15 cellular contexts compared by ENCODE assay signal in the genomic region with DNA sequence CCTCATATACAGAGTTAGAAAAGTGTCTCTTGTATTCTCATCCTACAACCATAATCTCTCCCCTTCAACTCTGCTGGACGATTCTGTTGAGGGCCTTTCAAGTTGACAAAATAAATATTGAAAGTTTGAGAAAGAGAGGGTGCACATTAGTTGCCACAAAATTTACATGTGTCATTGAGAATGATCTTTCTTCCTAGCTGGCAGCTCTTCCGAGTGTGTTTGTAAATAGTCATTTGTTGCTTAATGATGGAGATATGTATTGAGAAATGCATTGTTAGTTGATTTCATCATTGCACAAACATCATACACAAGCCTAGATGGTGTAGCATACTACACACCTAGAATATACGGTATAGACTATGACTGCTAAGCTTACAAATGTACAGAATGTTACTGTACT.
DNase-seq lines count a peak whose midpoint lies in the region; ATAC-seq and TF ChIP-seq lines count a peak whose summit lies in the region.
"Had no signal": no experiment of that assay in that cellular context is flagged by ENCODE, and none has a peak within 500 bp of the region (broad histone marks: within the 10 kb centered on the region; RNA-seq: fewer than 3 reads in every experiment).

No MANE protein-coding gene starts in this region.

- no peaks in the 10 kb centered on the region for H3K36me3 ChIP-seq in OCI-LY3 (replicated peaks; ENCODE audit: low read depth, low read length)

- H3K27ac ChIP-seq in OCI-LY3 (ENCODE audit: low read length): 0 out of 2 replicates have a peak overlapping the region, but pooled peaks have one; percentile 32

- peaks cover 0 to 7% (median 0%) of the 10 kb centered on the region in 3 donors for H3K9me3 Mint-ChIP-seq in T-cell
- H3K9me3 Mint-ChIP-seq: stimulated activated naive CD8-positive, alpha-beta T cell treated with anti-CD3 and anti-CD28 coated beads, Interleukin-15, amount 100 ng/mL, for 72 hours had no signal

- no peaks in the 10 kb centered on the region for H3K27me3 ChIP-seq in OCI-LY3 (ENCODE audit: low read depth, low read length)

- no peak overlapping the region for H3K4me3 ChIP-seq in OCI-LY3 (ENCODE audit: low read length)
- H3K4me3 ChIP-seq: mucosa of descending colon had no signal

- H3K4me1 Mint-ChIP-seq in T-cell: no peaks in the 10 kb centered on the region
- H3K4me1 Mint-ChIP-seq: stimulated activated naive CD8-positive, alpha-beta T cell treated with anti-CD3 and anti-CD28 coated beads, Interleukin-15, amount 100 ng/mL, for 72 hours had no signal

- H2AFZ ChIP-seq in OCI-LY3 (ENCODE audit: low read depth, low read length): no peak overlapping the region

- H3K9ac ChIP-seq in OCI-LY3 (ENCODE audit: low read length): no peak overlapping the region

- no peak overlapping the region for H3K4me3 Mint-ChIP-seq in T-cell
- H3K4me3 Mint-ChIP-seq: stimulated activated naive CD8-positive, alpha-beta T cell treated with anti-CD3 and anti-CD28 coated beads, Interleukin-15, amount 100 ng/mL, for 72 hours had no signal

- no peaks in the 10 kb centered on the region for H3K79me2 ChIP-seq in OCI-LY3 (ENCODE audit: low read length)

- CTCF ChIA-PET in T-cell (lab: Charles Lee): no interaction called here

- H3K27ac Mint-ChIP-seq in T-cell: no peak overlapping the region
- H3K27ac Mint-ChIP-seq: stimulated activated naive CD8-positive, alpha-beta T cell treated with anti-CD3 and anti-CD28 coated beads, Interleukin-15, amount 100 ng/mL, for 72 hours had no signal

- DNase-seq in T-cell: no peak
- no peak for DNase-seq in NCI-H69 (lab: John Stamatoyannopoulos, UW)
- DNase-seq in NCI-H128 (lab: John Stamatoyannopoulos, UW; ENCODE audit: unreplicated experiment): no peak
- no peak for DNase-seq in activated naive CD4-positive, alpha-beta T cell treated with Interleukin-2 at 50 U/mL for 16 hours
- DNase-seq: amygdala; head of caudate nucleus; mucosa of descending colon; SHP77 treated with DMSO at 0.1 percent for 48 hours; small intestine; stimulated activated naive CD8-positive, alpha-beta T cell treated with anti-CD3 and anti-CD28 coated beads, Interleukin-15, amount 100 ng/mL, for 72 hours; T1000 had no signal

- peaks cover 31% of the 10 kb centered on the region for H3K4me1 ChIP-seq in OCI-LY3 (ENCODE audit: low read length)

- H4K20me1 ChIP-seq in OCI-LY3 (ENCODE audit: insufficient read depth, low read length): no peaks in the 10 kb centered on the region

- peak overlapping the region; percentile 65 for H3K4me2 ChIP-seq in OCI-LY3 (ENCODE audit: low read length)

- H3K9me3 ChIP-seq in OCI-LY3 (ENCODE audit: insufficient read depth, low read length): no peaks in the 10 kb centered on the region
- H3K9me3 ChIP-seq: mucosa of descending colon had no signal

- ATAC-seq in GM18508 (IDR thresholded peaks at IDR 0.05; ENCODE audit: insufficient read depth, unreplicated experiment): peak; percentile 77
- peak; percentile 73 for ATAC-seq in GM19395 (IDR thresholded peaks at IDR 0.05; ENCODE audit: unreplicated experiment)
- peak; percentile 75 for ATAC-seq in HG02840 (IDR thresholded peaks at IDR 0.05; ENCODE audit: low FRiP score, unreplicated experiment)
- no peak for ATAC-seq in T-cell (replicated peaks in 1 of 4)
- ATAC-seq: mucosa of descending colon; stimulated activated naive CD8-positive, alpha-beta T cell treated with anti-CD3 and anti-CD28 coated beads, Interleukin-15, amount 100 ng/mL, for 72 hours had no signal

- POLR2A ChIA-PET in T-cell (lab: Charles Lee): no interaction called here

- peaks cover 0 to 6% of the 10 kb centered on the region in 2 donors for H3K27me3 Mint-ChIP-seq in T-cell
- H3K27me3 Mint-ChIP-seq: stimulated activated naive CD8-positive, alpha-beta T cell treated with anti-CD3 and anti-CD28 coated beads, Interleukin-15, amount 100 ng/mL, for 72 hours had no signal

- no peak for TF ChIP-seq CTCF in OCI-LY3 (IDR thresholded peaks at IDR 0.05; ENCODE audit: low read depth, low read length)

- no peaks in the 10 kb centered on the region for H3K36me3 Mint-ChIP-seq in T-cell

Comparison
In these comparisons a context has a peak if more than half of its experiments do, and no peak if none do; other contexts are left out.
1. ATAC-seq: peak in GM18508 (single experiment), GM19395 (single experiment) and HG02840 (single experiment); none in T-cell (0 of 4).